Comparison of ENCODE assay signal across 8 cellular contexts in genomic region chr2:231056453-231057416, GRCh38.
A peak's percentile ranks its signal among the peaks of the same experiment; 100 is the strongest.
DNase-seq lines count a peak whose midpoint lies in the region; ATAC-seq lines count a peak whose summit lies in the region.

Gene PSMD1, plus strand, starts transcription at chr2:231056867. Its CDS starts 159 bp downstream, at chr2:231057026.

- H3K36me3 ChIP-seq in BLaER1, result peaks cover 7% of the 10 kb centered on the region

- peaks cover 50% of the 10 kb centered on the region for H4K20me1 ChIP-seq in BLaER1

- peak within 1 kb of the TSS; percentile 99 for H3K27ac ChIP-seq in BLaER1
- H3K27ac ChIP-seq in cingulate gyrus (ENCODE audit: low read depth, low read length), result peak within 1 kb of the TSS; percentile 98

- H3K27me3 ChIP-seq in BLaER1, result no peaks in the 10 kb centered on the region

- peak; percentile 84 for DNase-seq in GM19238 (ENCODE audit: insufficient read length, low spot score)
- peak; percentile 20 for DNase-seq in NCI-H524 treated with DMSO at 0.1 percent for 48 hours (lab: John Stamatoyannopoulos, UW)
- DNase-seq in activated CD4-positive, alpha-beta T cell treated with anti-CD3 and anti-CD28 coated beads for 4 hours, result peak; percentile 91 to 93
- peak; percentile 92 for DNase-seq in kidney tubule cell (ENCODE audit: low spot score)
- peak; percentile 73 to 90 (median 88) for DNase-seq in stimulated activated CD4-positive, alpha-beta T cell treated with anti-CD3 and anti-CD28 coated beads, Interleukin-1b, Interleukin-23, amount 100 ng/mL, for 24 hours (ENCODE audit: low read depth in 4 of 4, low spot score in 1 of 4)

- ATAC-seq in HG03442 (IDR thresholded peaks at IDR 0.05; ENCODE audit: unreplicated experiment), result peak; percentile 72

- H3K4me1 ChIP-seq in BLaER1, result peaks cover 38% of the 10 kb centered on the region

- H3K9me3 ChIP-seq in BLaER1, result no peaks in the 10 kb centered on the region

- peak within 1 kb of the TSS; percentile 100 for H3K4me3 ChIP-seq in BLaER1

- H3K4me2 ChIP-seq in BLaER1, result peak within 1 kb of the TSS; percentile 95

- peak within 1 kb of the TSS; percentile 99 for H3K9ac ChIP-seq in BLaER1

Comparison
In these comparisons a context has a peak if more than half of its experiments do, and no peak if none do; other contexts are left out.
1. Peak in every context shown above with its lines: DNase-seq, ATAC-seq, H3K4me3 ChIP-seq and H3K27ac ChIP-seq.
2. DNase-seq: peak in every context shown above with its lines; median percentile 92 in activated CD4-positive, alpha-beta T cell treated with anti-CD3 and anti-CD28 coated beads for 4 hours; 92 in kidney tubule cell; 88 in stimulated activated CD4-positive, alpha-beta T cell treated with anti-CD3 and anti-CD28 coated beads, Interleukin-1b, Interleukin-23, amount 100 ng/mL, for 24 hours; 84 in GM19238; 20 in NCI-H524 treated with DMSO at 0.1 percent for 48 hours.